Comparison of ENCODE assay signal across 5 cellular contexts in the genomic region with DNA sequence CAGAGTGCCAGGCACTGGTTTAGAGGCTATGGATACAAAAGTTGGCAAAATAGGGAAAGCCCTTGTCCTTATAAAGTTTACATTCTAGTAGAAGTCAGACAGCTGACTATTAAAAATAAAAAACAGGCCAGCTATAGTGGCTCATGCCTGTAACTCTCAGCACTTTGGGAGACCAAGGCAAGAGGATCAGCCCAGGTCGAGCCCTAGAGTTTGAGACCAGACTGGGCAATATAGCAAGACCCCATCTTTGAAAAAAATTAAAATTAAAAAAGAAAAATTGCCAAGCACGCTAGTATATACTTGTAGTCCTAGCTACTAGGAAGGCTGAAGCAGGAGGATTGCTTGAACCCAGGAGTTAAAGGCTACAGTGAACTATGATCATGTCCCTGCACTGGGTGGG. TPM values are rescaled to one million over a fixed set of nuclear protein-coding genes. Genes with fewer than 3 reads are reported as not detected.
"Had no signal": no experiment of that assay in that cellular context is flagged by ENCODE, and none has a peak within 500 bp of the region (broad histone marks: within the 10 kb centered on the region; RNA-seq: fewer than 3 reads in every experiment).

No MANE protein-coding gene starts in this region.

- ATAC-seq: GM12878 had no signal

- DNase-seq: GF-D8 had no signal

- FAIRE-seq: GM12878, GM12891, GM12892, GM19239 had no signal

- H3K4me3 ChIP-seq: GM12878 had no signal

RNA-seq across cellular contexts. Expression of a gene that starts 12.5 kb away (rescaled TPM):
- total RNA-seq: GM12878 had no signal
- polyA plus RNA-seq: GM12878 had no signal
